8 cellular contexts compared by ENCODE assay signal in the genomic region with DNA sequence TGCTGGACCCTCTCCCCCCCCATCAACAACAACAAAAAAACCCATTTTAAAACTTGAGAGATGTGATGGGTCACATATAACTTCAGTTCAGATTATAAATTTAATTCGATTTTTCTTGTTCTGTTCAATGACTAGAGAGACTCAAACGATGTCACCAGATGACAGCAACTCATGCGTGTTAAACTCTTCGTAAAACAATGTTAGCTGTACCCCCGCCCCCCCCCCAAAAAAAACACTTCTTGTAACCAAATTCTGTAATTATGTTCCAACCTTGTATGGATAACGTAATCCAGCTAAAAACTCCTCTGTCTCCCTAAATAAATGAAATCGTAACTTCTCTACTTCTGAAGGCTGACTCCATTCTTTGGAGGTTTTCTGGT. TPM values are rescaled to one million over a fixed set of nuclear protein-coding genes. Genes with fewer than 3 reads are reported as not detected.
A peak's percentile ranks its signal among the peaks of the same experiment; 100 is the strongest.
DNase-seq lines count a peak whose midpoint lies in the region; ATAC-seq, FAIRE-seq and TF ChIP-seq lines count a peak whose summit lies in the region.

No MANE protein-coding gene starts in this region.

- H3K36me3 ChIP-seq in astrocyte (ENCODE audit: insufficient read depth, low read length) (peaks cover 16% of the 10 kb centered on the region), right lobe of liver (peaks cover 0 to 2% (median 0%) of the 10 kb centered on the region in 4 donors), transverse colon (no peaks in the 10 kb centered on the region)

- FAIRE-seq in astrocyte (lab: Jason Lieb, UNC): no peak
- no peak for FAIRE-seq in GM12891 (lab: Jason Lieb, UNC)

- ATAC-seq in right lobe of liver: no peak

- TF ChIP-seq CTCF in astrocyte (IDR thresholded peaks at IDR 0.05; ENCODE audit: insufficient read depth, low read depth, low read length) (no peak), right lobe of liver (IDR thresholded peaks at IDR 0.05) (no peak), transverse colon (IDR thresholded peaks at IDR 0.05) (no peak)

- H3K4me2 ChIP-seq in astrocyte (ENCODE audit: low read length): peak overlapping the region; percentile 99

- H3K4me3 ChIP-seq in astrocyte (ENCODE audit: insufficient read depth, low read depth, low read length) (peak overlapping the region; percentile 98), right lobe of liver (peak overlapping the region; percentile 83 to 92 (median 90)), transverse colon (peak overlapping the region; percentile 11 to 83 (median 65))

- H3K27ac ChIP-seq in astrocyte (ENCODE audit: low read depth, low read length) (peak overlapping the region; percentile 89), right lobe of liver (peak overlapping the region; percentile 92 to 94 (median 93)), transverse colon (peak overlapping the region; percentile 90 to 91 (median 91))

- peak overlapping the region; percentile 99 for H3K4me3 Mint-ChIP-seq in activated naive CD4-positive, alpha-beta T cell treated with anti-CD3 and anti-CD28 coated beads, Interleukin-2, amount 10 ng/mL, durations not matched to agents 7 days and 5 days
- peak overlapping the region; percentile 99 for H3K4me3 Mint-ChIP-seq in astrocyte (ENCODE audit: unreplicated experiment)

- H4K20me1 ChIP-seq in astrocyte (ENCODE audit: insufficient read depth, low read length): peaks cover 40% of the 10 kb centered on the region

- DNase-seq in activated naive CD4-positive, alpha-beta T cell treated with anti-CD3 and anti-CD28 coated beads, Interleukin-2, amount 10 ng/mL, durations not matched to agents 7 days and 5 days: no peak
- DNase-seq in activated naive CD4-positive, alpha-beta T cell (lab: John Stamatoyannopoulos, UW): no peak
- DNase-seq in astrocyte (ENCODE audit: low read depth): no peak
- no peak for DNase-seq in right lobe of liver
- no peak for DNase-seq in transverse colon
- DNase-seq in GM12891 (ENCODE audit: insufficient read length, low spot score): no peak
- DNase-seq in inferior parietal cortex (ENCODE audit: extremely low spot score): no peak
- no peak for DNase-seq in NCI-H1694 (lab: John Stamatoyannopoulos, UW)

- no peaks in the 10 kb centered on the region for H3K27me3 ChIP-seq in astrocyte (ENCODE audit: insufficient read depth, low read length)
- no peaks in the 10 kb centered on the region for H3K27me3 ChIP-seq in right lobe of liver
- no peaks in the 10 kb centered on the region for H3K27me3 ChIP-seq in transverse colon

- in situ Hi-C loops in transverse colon (cut with MboI; ENCODE audit: low pct_ligation_motif_present in 1 of 4, low pct_unique_long_range_greater_than_20kb in 1 of 4, low sequenced_read_pairs in 3 of 4): no loop called here

- peaks cover 51% of the 10 kb centered on the region for H3K4me1 Mint-ChIP-seq in activated naive CD4-positive, alpha-beta T cell treated with anti-CD3 and anti-CD28 coated beads, Interleukin-2, amount 10 ng/mL, durations not matched to agents 7 days and 5 days
- peaks cover 24% of the 10 kb centered on the region for H3K4me1 Mint-ChIP-seq in astrocyte (ENCODE audit: low read depth, unreplicated experiment)

- no peak for TF ChIP-seq EP300 in transverse colon (IDR thresholded peaks at IDR 0.05; ENCODE audit: low read depth)

- H3K27ac Mint-ChIP-seq in activated naive CD4-positive, alpha-beta T cell treated with anti-CD3 and anti-CD28 coated beads, Interleukin-2, amount 10 ng/mL, durations not matched to agents 7 days and 5 days: peak overlapping the region; percentile 98
- peak overlapping the region; percentile 99 for H3K27ac Mint-ChIP-seq in astrocyte (ENCODE audit: unreplicated experiment)

- peaks cover 45% of the 10 kb centered on the region for H3K79me2 ChIP-seq in astrocyte (ENCODE audit: insufficient read depth, low read length)

- peak overlapping the region; percentile 89 for H2AFZ ChIP-seq in astrocyte (ENCODE audit: low read depth, low read length)

- H3K9ac ChIP-seq in astrocyte (ENCODE audit: low read length): peak overlapping the region; percentile 100

- CTCF ChIA-PET in activated naive CD4-positive, alpha-beta T cell treated with anti-CD3 and anti-CD28 coated beads, Interleukin-2, amount 10 ng/mL, durations not matched to agents 7 days and 5 days (lab: Charles Lee): interaction anchor here (0.9 to 1.7 kb wide), 3 partner anchors 37 to 263 kb away, joined by 3 to 5 read pairs (median 5); a partner anchor contains a TSS

- TF ChIP-seq POLR2A in right lobe of liver (IDR thresholded peaks at IDR 0.05) (no peak), transverse colon (IDR thresholded peaks at IDR 0.05) (no peak), GM12891 (IDR thresholded peaks at IDR 0.05; ENCODE audit: low read depth, low read length) (no peak)

- peaks cover 54% of the 10 kb centered on the region for H3K36me3 Mint-ChIP-seq in activated naive CD4-positive, alpha-beta T cell treated with anti-CD3 and anti-CD28 coated beads, Interleukin-2, amount 10 ng/mL, durations not matched to agents 7 days and 5 days
- H3K36me3 Mint-ChIP-seq in astrocyte (ENCODE audit: low read depth, unreplicated experiment): peaks cover 6% of the 10 kb centered on the region

- H3K4me1 ChIP-seq in astrocyte (ENCODE audit: insufficient read depth, low read length) (peaks cover 24% of the 10 kb centered on the region), right lobe of liver (peaks cover 0 to 45% (median 20%) of the 10 kb centered on the region in 4 donors), transverse colon (peaks cover 21 to 40% (median 37%) of the 10 kb centered on the region in 4 donors)

- 36% methylated on average over 7 of the region's 7 CpGs for WGBS in right lobe of liver (ENCODE audit: insufficient coverage, low coverage, low lambda C conversion rate, missing lambda C conversion rate)
- WGBS in transverse colon (ENCODE audit: low coverage in 1 of 2), 2 donors: 24 to 32% methylated on average over 7 of the region's 7 CpGs

- intact Hi-C loops in right lobe of liver (cut with DNase I): no loop called here
- intact Hi-C loops in transverse colon (cut with DNase I; ENCODE audit: low total_unique reads): loop anchor here (2.0 to 10.0 kb wide), 2 partner anchors 37 to 91 kb away; a partner anchor contains a TSS

- H3K9me3 ChIP-seq in astrocyte (ENCODE audit: insufficient read depth, low read depth, low read length): no peaks in the 10 kb centered on the region
- H3K9me3 ChIP-seq in right lobe of liver: no peaks in the 10 kb centered on the region
- H3K9me3 ChIP-seq in transverse colon: no peaks in the 10 kb centered on the region

- H3K9me3 Mint-ChIP-seq in activated naive CD4-positive, alpha-beta T cell treated with anti-CD3 and anti-CD28 coated beads, Interleukin-2, amount 10 ng/mL, durations not matched to agents 7 days and 5 days: no peaks in the 10 kb centered on the region
- H3K9me3 Mint-ChIP-seq in astrocyte (ENCODE audit: unreplicated experiment): no peaks in the 10 kb centered on the region

- H3K27me3 Mint-ChIP-seq in activated naive CD4-positive, alpha-beta T cell treated with anti-CD3 and anti-CD28 coated beads, Interleukin-2, amount 10 ng/mL, durations not matched to agents 7 days and 5 days: no peaks in the 10 kb centered on the region
- H3K27me3 Mint-ChIP-seq in astrocyte (ENCODE audit: low read depth, unreplicated experiment): no peaks in the 10 kb centered on the region

TF ChIP-seq in GM12891, 5 proteins besides CTCF, POLR2A, EP300 and RAD21:
- TF ChIP-seq SPI1 (IDR thresholded peaks at IDR 0.05; ENCODE audit: low read depth, low read length): no peak
- TF ChIP-seq PAX5 (IDR thresholded peaks at IDR 0.05; ENCODE audit: insufficient read depth, low read length, severe bottlenecking): no peak
- TF ChIP-seq POLR2AphosphoS5 (IDR thresholded peaks at IDR 0.05; ENCODE audit: low read depth, low read length): no peak
- no peak for TF ChIP-seq POU2F2 (IDR thresholded peaks at IDR 0.05; ENCODE audit: low read depth, low read length)
- no peak for TF ChIP-seq TAF1 (IDR thresholded peaks at IDR 0.05; ENCODE audit: low read depth, low read length)
TF ChIP-seq in GM12891: peak in this region for 0.

RNA-seq across cellular contexts. Expression of a gene that starts 0.6 kb away (rescaled TPM):
- total RNA-seq in astrocyte (632 and 680 TPM in 2 replicates), right lobe of liver (100 to 1,000 TPM; 218 to 501 (median 330) TPM), transverse colon (1,000 to 10,000 TPM in 1 of 4 donors, 100 to 1,000 TPM in 3; 187 to 1,049 (median 756) TPM)
- 2,973 TPM for polyA plus RNA-seq in GM12891 (2012; ENCODE audit: low read depth, missing spikeins)

RNA-seq across cellular contexts. Expression of a gene that starts 26.4 kb away (rescaled TPM):
- 2.1 and 2.6 TPM in 2 replicates for total RNA-seq in astrocyte
- total RNA-seq in right lobe of liver: 1 to 10 TPM; 1.3 to 8.5 (median 4.5) TPM
- 10 to 100 TPM in 1 of 4 donors, 1 to 10 TPM in 2, not detected in 1; 1.4 to 10.6 (median 5.6) TPM for total RNA-seq in transverse colon
- polyA plus RNA-seq in GM12891 (2012; ENCODE audit: low read depth, missing spikeins): 27.6 TPM

RNA-seq across cellular contexts. Expression of a gene that starts 37.4 kb away (rescaled TPM):
- total RNA-seq in astrocyte: 1.9 and 5.1 TPM in 2 replicates
- total RNA-seq in right lobe of liver: 1,000 to 10,000 TPM in 1 of 6 experiments, 100 to 1,000 TPM in 5; 243 to 1,112 (median 514) TPM
- total RNA-seq in transverse colon: 1 to 10 TPM in 3 of 4 donors, not detected in 1; 1.8 to 6.5 (median 5.3) TPM
- 0.47 TPM for polyA plus RNA-seq in GM12891 (2012; ENCODE audit: low read depth, missing spikeins)

RNA-seq across cellular contexts. Expression of a gene that starts 37.6 kb away (rescaled TPM):
- total RNA-seq in astrocyte (206 and 226 TPM in 2 replicates), right lobe of liver (100 to 1,000 TPM in 2 of 6 experiments, 10 to 100 TPM in 4; 70.0 to 184 (median 81.8) TPM), transverse colon (100 to 1,000 TPM in 2 of 4 donors, 10 to 100 TPM in 2; 40.4 to 168 (median 102) TPM)
- 158 TPM for polyA plus RNA-seq in GM12891 (2012; ENCODE audit: low read depth, missing spikeins)

Comparison
In these comparisons a context has a peak if more than half of its experiments do, and no peak if none do; other contexts are left out.
1. RNA of a gene that starts 37.4 kb away (total RNA-seq): 243 to 1,112 TPM in right lobe of liver; 1.8 to 6.5 TPM in transverse colon and 1.9 to 5.1 TPM in astrocyte; every median in the first group is over 10 times any median in the second.
2. Peak in every context shown above with its lines, with median percentiles within 50 percentile points of each other: H3K27ac ChIP-seq and H3K4me3 ChIP-seq.